In the genomic region with DNA sequence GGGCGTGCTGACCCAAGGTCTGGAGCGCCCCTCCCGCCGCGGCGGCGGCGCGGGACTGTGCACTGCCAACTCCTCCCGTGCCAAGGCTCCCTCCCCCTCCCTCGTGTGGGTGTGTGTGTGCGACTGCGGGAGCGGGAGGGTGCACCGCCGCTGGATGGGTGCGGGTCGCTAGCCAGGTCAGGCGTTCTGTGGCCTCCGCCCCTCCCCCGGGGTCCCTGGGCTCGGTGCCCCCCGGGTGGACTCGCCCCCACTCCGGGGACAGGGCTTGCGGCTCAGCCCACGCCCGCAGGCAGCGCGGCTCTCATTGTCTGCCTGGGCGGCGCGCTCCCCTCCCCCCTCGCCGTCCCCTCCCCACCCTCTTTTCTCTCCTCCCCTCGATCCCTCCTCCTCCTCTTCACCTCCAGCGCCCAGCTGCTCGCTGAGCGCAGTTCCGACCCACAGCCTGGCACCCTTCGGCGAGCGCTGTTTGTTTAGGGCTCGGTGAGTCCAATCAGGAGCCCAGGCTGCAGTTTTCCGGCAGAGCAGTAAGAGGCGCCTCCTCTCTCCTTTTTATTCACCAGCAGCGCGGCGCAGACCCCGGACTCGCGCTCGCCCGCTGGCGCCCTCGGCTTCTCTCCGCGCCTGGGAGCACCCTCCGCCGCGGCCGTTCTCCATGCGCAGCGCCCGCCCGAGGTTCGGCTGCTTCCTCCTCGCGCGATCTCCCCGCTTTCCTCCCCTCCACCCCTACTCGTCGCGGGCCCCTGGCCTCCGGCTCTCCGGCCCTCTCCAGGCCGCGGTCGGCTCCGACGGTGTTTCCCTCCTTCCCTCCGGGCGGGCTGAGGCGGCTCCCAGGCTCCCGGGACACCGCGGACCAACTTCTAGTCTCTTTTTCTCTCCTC, we compare ENCODE assay signal across 8 cellular contexts. TPM values are rescaled to one million over a fixed set of nuclear protein-coding genes. Genes with fewer than 3 reads are reported as not detected.
A peak's percentile ranks its signal among the peaks of the same experiment; 100 is the strongest.
DNase-seq lines count a peak whose midpoint lies in the region; ATAC-seq and TF ChIP-seq lines count a peak whose summit lies in the region.

TSS of gene GATA6 (plus strand) at position 579 of the 878 bp plus-strand sequence. CDS start 1,556 bp downstream, outside the sequence.

- ATAC-seq in activated naive CD8-positive, alpha-beta T cell treated with anti-CD3 and anti-CD28 coated beads, Interleukin-2, amount 50 U/mL, for 24 hours: peak; percentile 67
- ATAC-seq in heart left ventricle (peak; percentile 74 to 85 (median 76)), GM19023 (IDR thresholded peaks at IDR 0.05; ENCODE audit: unreplicated experiment) (no peak)

- H3K27ac Mint-ChIP-seq in activated naive CD8-positive, alpha-beta T cell treated with anti-CD3 and anti-CD28 coated beads, Interleukin-2, amount 50 U/mL, for 24 hours: no peak within 1 kb of the TSS

- H3K4me1 Mint-ChIP-seq in activated naive CD8-positive, alpha-beta T cell treated with anti-CD3 and anti-CD28 coated beads, Interleukin-2, amount 50 U/mL, for 24 hours: peaks cover 21% of the 10 kb centered on the region

- peak within 1 kb of the TSS; percentile 92 to 100 (median 98) for H3K27ac ChIP-seq in heart left ventricle

- in situ Hi-C loops in G401 (cut with HindIII; ENCODE audit: low sequenced_read_pairs): no loop called here

- peaks cover 94% of the 10 kb centered on the region for H3K27me3 ChIP-seq in NT2/D1 (ENCODE audit: insufficient read depth, insufficient read length)
- peaks cover 0 to 75% (median 9%) of the 10 kb centered on the region in 9 donors for H3K27me3 ChIP-seq in heart left ventricle

- DNase-seq in G401 (ENCODE audit: low spot score) (peak; percentile 7), HK-2 (ENCODE audit: unreplicated experiment) (peak; percentile 79), NT2/D1 (ENCODE audit: low read depth, low spot score) (no peak), heart left ventricle (peak; percentile 90 to 96 (median 92)), posterior vena cava (ENCODE audit: low spot score) (peak; percentile 97)
- DNase-seq in activated naive CD8-positive, alpha-beta T cell treated with anti-CD3 and anti-CD28 coated beads, Interleukin-2, amount 50 U/mL, for 24 hours: peak; percentile 54
- DNase-seq in stimulated activated naive CD4-positive, alpha-beta T cell (lab: John Stamatoyannopoulos, UW): no peak

- peaks cover 2% of the 10 kb centered on the region for H3K36me3 Mint-ChIP-seq in activated naive CD8-positive, alpha-beta T cell treated with anti-CD3 and anti-CD28 coated beads, Interleukin-2, amount 50 U/mL, for 24 hours (ENCODE audit: low read depth)

- peak within 1 kb of the TSS; percentile 59 for H3K9ac ChIP-seq in NT2/D1 (ENCODE audit: insufficient read length, low read depth)

- H3K9me3 ChIP-seq in NT2/D1 (ENCODE audit: insufficient read depth, low read length) (no peaks in the 10 kb centered on the region), heart left ventricle (no peaks in the 10 kb centered on the region)

- 0 to 1% (median 1%) methylated on average over 54 to 87 of the region's 87 CpGs for WGBS in heart left ventricle, 4 donors

- H3K9me3 Mint-ChIP-seq in activated naive CD8-positive, alpha-beta T cell treated with anti-CD3 and anti-CD28 coated beads, Interleukin-2, amount 50 U/mL, for 24 hours: no peaks in the 10 kb centered on the region

- peak; percentile 50 to 91 for TF ChIP-seq POLR2A in heart left ventricle (IDR thresholded peaks at IDR 0.05)

- TF ChIP-seq CTCF in heart left ventricle (IDR thresholded peaks at IDR 0.05): peak in 9 of 12 donors; percentile 17 to 64 (median 47)

- peak within 1 kb of the TSS; percentile 81 for H3K4me3 Mint-ChIP-seq in activated naive CD8-positive, alpha-beta T cell treated with anti-CD3 and anti-CD28 coated beads, Interleukin-2, amount 50 U/mL, for 24 hours

- peaks cover 74% of the 10 kb centered on the region for H3K27me3 Mint-ChIP-seq in activated naive CD8-positive, alpha-beta T cell treated with anti-CD3 and anti-CD28 coated beads, Interleukin-2, amount 50 U/mL, for 24 hours

- H3K36me3 ChIP-seq in NT2/D1 (ENCODE audit: insufficient read depth, insufficient read length, low read length) (peaks cover 7% of the 10 kb centered on the region), heart left ventricle (peaks cover 0 to 21% (median 10%) of the 10 kb centered on the region in 9 donors)

- intact Hi-C loops in heart left ventricle (cut with DNase I) (loop anchor here (1.0 to 10.0 kb wide), 21 partner anchors 54 to 536 kb away; no protein-coding TSS in a partner anchor), posterior vena cava (cut with DNase I) (loop anchor here (10.0 kb wide), 3 partner anchors 174 to 396 kb away; no protein-coding TSS in a partner anchor)

- H3K4me3 ChIP-seq in NT2/D1 (ENCODE audit: insufficient read length, low read depth) (peak within 1 kb of the TSS; percentile 58), heart left ventricle (peak within 1 kb of the TSS; percentile 66 to 99 (median 86))

- H3K4me1 ChIP-seq in NT2/D1 (ENCODE audit: insufficient read depth, insufficient read length) (peaks cover 6% of the 10 kb centered on the region), heart left ventricle (peaks cover 0 to 40% (median 8%) of the 10 kb centered on the region in 12 donors)

RNA-seq across cellular contexts. Expression of gene GATA6, which starts in this region (rescaled TPM):
- total RNA-seq in G401 (2014; rRNA removed; shearing (Covaris generic)): 0.31 and 2.6 TPM in 2 replicates
- total RNA-seq in heart left ventricle (10 to 100 TPM; 44.9 to 97.7 (median 76.3) TPM), posterior vena cava (10 to 100 TPM; 32.7 to 38.4 TPM)
- polyA plus RNA-seq in heart left ventricle: 10 to 100 TPM; 42.1 to 52.6 TPM

Comparison
In these comparisons a context has a peak if more than half of its experiments do, and no peak if none do; other contexts are left out.
1. DNase-seq: peak in G401 (single experiment), HK-2 (single experiment), activated naive CD8-positive, alpha-beta T cell treated with anti-CD3 and anti-CD28 coated beads, Interleukin-2, amount 50 U/mL, for 24 hours (single experiment), heart left ventricle (5 of 5) and posterior vena cava (single experiment); none in NT2/D1 (single experiment) and stimulated activated naive CD4-positive, alpha-beta T cell (0 of 6).